ENCODE assay signal across 8 cellular contexts in the genomic region with DNA sequence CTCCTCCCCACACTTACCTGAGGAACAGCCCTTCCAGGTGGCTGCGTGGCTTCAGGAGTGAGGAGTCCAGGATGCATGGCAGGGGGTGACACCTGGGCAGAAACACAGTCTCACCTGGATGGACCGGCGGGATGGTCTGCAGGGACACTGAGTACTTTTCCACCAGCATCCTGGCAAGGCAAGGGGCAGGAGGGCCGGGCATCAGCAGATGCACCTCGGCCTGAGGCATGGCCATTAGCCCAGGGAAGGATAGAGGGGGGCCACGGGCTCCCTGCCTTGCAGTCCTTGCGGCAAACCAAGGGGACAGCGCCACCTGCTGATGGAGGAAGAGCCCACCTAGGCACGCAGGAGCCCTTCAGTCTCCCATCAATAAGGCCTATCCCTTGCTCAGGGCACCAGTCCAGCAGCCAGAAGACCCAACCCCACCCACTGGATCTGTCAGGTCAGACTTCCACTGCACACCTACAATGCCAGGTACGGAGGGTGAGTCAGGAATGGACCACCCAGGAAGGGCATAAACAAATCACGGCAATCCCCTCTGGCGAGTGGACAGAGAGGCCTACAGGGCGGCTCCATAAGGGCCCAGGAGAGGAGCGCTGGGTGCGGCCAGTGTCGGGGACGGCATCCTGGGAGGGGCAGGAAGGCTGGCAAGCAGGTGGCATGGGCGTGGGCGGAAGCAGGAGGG. TPM values are rescaled to one million over a fixed set of nuclear protein-coding genes. Genes with fewer than 3 reads are reported as not detected.
DNase-seq lines count a peak whose midpoint lies in the region; ATAC-seq lines count a peak whose summit lies in the region.

No MANE protein-coding gene starts in this region.

- DNase-seq in AG20443 (ENCODE audit: low spot score): peak; percentile 94
- DNase-seq in Karpas-422: peak; percentile 94
- DNase-seq in OCI-M2 (lab: John Stamatoyannopoulos, UW; ENCODE audit: unreplicated experiment): peak; percentile 0
- DNase-seq in activated T-cell treated with anti-CD3 and anti-CD28 coated beads for 48 hours (ENCODE audit: low read depth): peak; percentile 77
- peak; percentile 61 to 92 (median 80) for DNase-seq in naive thymus-derived CD8-positive, alpha-beta T cell

- H3K4me1 Mint-ChIP-seq in naive thymus-derived CD8-positive, alpha-beta T cell: peaks cover 20 to 55% (median 55%) of the 10 kb centered on the region in 4 donors
- H3K4me1 Mint-ChIP-seq in stimulated activated memory B cell treated with anti-CD40 and anti-IgM and Interleukin-4, amounts not matched to agents 10 μg/mL and 1 μg/mL and 100 μg/mL, for 72 hours: peaks cover 14% of the 10 kb centered on the region

- H3K4me3 Mint-ChIP-seq in naive thymus-derived CD8-positive, alpha-beta T cell: peak overlapping the region in 8 of 10 donors; percentile 64 to 77 (median 72)
- H3K4me3 Mint-ChIP-seq in stimulated activated memory B cell treated with anti-CD40 and anti-IgM and Interleukin-4, amounts not matched to agents 10 μg/mL and 1 μg/mL and 100 μg/mL, for 72 hours: no peak overlapping the region

- H3K79me2 ChIP-seq in Karpas-422 (ENCODE audit: low read length): no peaks in the 10 kb centered on the region

- H3K4me2 ChIP-seq in Karpas-422 (ENCODE audit: low read depth, low read length, poor library complexity, severe bottlenecking): no peak overlapping the region

- H3K36me3 Mint-ChIP-seq in naive thymus-derived CD8-positive, alpha-beta T cell: no peaks in the 10 kb centered on the region
- H3K36me3 Mint-ChIP-seq in stimulated activated memory B cell treated with anti-CD40 and anti-IgM and Interleukin-4, amounts not matched to agents 10 μg/mL and 1 μg/mL and 100 μg/mL, for 72 hours: no peaks in the 10 kb centered on the region

- no peak overlapping the region for H3K9ac ChIP-seq in Karpas-422 (ENCODE audit: low read length)

- H3K4me3 ChIP-seq in Karpas-422 (ENCODE audit: low read length): no peak overlapping the region

- ATAC-seq in GM19324 (IDR thresholded peaks at IDR 0.05; ENCODE audit: low FRiP score, unreplicated experiment) (peak; percentile 76), esophagus mucosa (peak; percentile 74)
- ATAC-seq in naive thymus-derived CD8-positive, alpha-beta T cell: peak in 1 of 2 donors; percentile 22
- peak; percentile 88 for ATAC-seq in stimulated activated memory B cell treated with anti-CD40 and anti-IgM and Interleukin-4, amounts not matched to agents 10 μg/mL and 1 μg/mL and 100 μg/mL, for 72 hours

- no peaks in the 10 kb centered on the region for H3K9me3 ChIP-seq in Karpas-422 (ENCODE audit: low read length)

- no peaks in the 10 kb centered on the region for H3K9me2 ChIP-seq in Karpas-422 (replicated peaks; ENCODE audit: insufficient read depth, low read length)

- POLR2A ChIA-PET in naive thymus-derived CD8-positive, alpha-beta T cell (lab: Charles Lee): interaction anchor here (0.5 to 4.0 kb wide), 5 partner anchors 31 to 103 kb away, joined by 3 to 47 read pairs (median 3); partner anchors contain the start of gene ANKRD39

- H4K20me1 ChIP-seq in Karpas-422 (ENCODE audit: insufficient read depth, low read depth, low read length): no peaks in the 10 kb centered on the region

- H2AFZ ChIP-seq in Karpas-422 (ENCODE audit: low read length): no peak overlapping the region

- H3K36me3 ChIP-seq in Karpas-422 (ENCODE audit: insufficient read depth, low read length): no peaks in the 10 kb centered on the region

- no peak overlapping the region for H3K27ac ChIP-seq in Karpas-422 (ENCODE audit: low read length)

- H3K27me3 Mint-ChIP-seq in naive thymus-derived CD8-positive, alpha-beta T cell: peaks cover 0 to 1% (median 0%) of the 10 kb centered on the region in 5 donors
- peaks cover 11% of the 10 kb centered on the region for H3K27me3 Mint-ChIP-seq in stimulated activated memory B cell treated with anti-CD40 and anti-IgM and Interleukin-4, amounts not matched to agents 10 μg/mL and 1 μg/mL and 100 μg/mL, for 72 hours

- H3K27ac Mint-ChIP-seq in naive thymus-derived CD8-positive, alpha-beta T cell: peak overlapping the region; percentile 48 to 98 (median 97)
- peak overlapping the region; percentile 33 for H3K27ac Mint-ChIP-seq in stimulated activated memory B cell treated with anti-CD40 and anti-IgM and Interleukin-4, amounts not matched to agents 10 μg/mL and 1 μg/mL and 100 μg/mL, for 72 hours

- no peaks in the 10 kb centered on the region for H3K9me3 Mint-ChIP-seq in naive thymus-derived CD8-positive, alpha-beta T cell
- H3K9me3 Mint-ChIP-seq in stimulated activated memory B cell treated with anti-CD40 and anti-IgM and Interleukin-4, amounts not matched to agents 10 μg/mL and 1 μg/mL and 100 μg/mL, for 72 hours: no peaks in the 10 kb centered on the region

- H3K27me3 ChIP-seq in Karpas-422 (ENCODE audit: low read length): no peaks in the 10 kb centered on the region

- H3K4me1 ChIP-seq in Karpas-422 (ENCODE audit: low read length): no peaks in the 10 kb centered on the region

RNA-seq across cellular contexts. Expression of gene FAM178B, which starts 26.0 kb away (rescaled TPM):
- total RNA-seq in Karpas-422 (2014; rRNA removed; shearing (Covaris generic); ENCODE audit: low replicate concordance): not detected in 2 replicates
- 0.44 TPM for total RNA-seq in esophagus mucosa
- total RNA-seq in naive thymus-derived CD8-positive, alpha-beta T cell: 1 to 10 TPM; 2.3 to 3.7 TPM
- 1 to 10 TPM in 2 of 3 donors, under 1 TPM in 1; 0.66 to 1.3 (median 1.1) TPM for polyA plus RNA-seq in naive thymus-derived CD8-positive, alpha-beta T cell

Comparison
In these comparisons a context has a peak if more than half of its experiments do, and no peak if none do; other contexts are left out.
1. DNase-seq: peak in every context shown above with its lines; median percentile 94 in AG20443; 94 in Karpas-422; 80 in naive thymus-derived CD8-positive, alpha-beta T cell; 77 in activated T-cell treated with anti-CD3 and anti-CD28 coated beads for 48 hours; 0 in OCI-M2.